In the genomic region with DNA sequence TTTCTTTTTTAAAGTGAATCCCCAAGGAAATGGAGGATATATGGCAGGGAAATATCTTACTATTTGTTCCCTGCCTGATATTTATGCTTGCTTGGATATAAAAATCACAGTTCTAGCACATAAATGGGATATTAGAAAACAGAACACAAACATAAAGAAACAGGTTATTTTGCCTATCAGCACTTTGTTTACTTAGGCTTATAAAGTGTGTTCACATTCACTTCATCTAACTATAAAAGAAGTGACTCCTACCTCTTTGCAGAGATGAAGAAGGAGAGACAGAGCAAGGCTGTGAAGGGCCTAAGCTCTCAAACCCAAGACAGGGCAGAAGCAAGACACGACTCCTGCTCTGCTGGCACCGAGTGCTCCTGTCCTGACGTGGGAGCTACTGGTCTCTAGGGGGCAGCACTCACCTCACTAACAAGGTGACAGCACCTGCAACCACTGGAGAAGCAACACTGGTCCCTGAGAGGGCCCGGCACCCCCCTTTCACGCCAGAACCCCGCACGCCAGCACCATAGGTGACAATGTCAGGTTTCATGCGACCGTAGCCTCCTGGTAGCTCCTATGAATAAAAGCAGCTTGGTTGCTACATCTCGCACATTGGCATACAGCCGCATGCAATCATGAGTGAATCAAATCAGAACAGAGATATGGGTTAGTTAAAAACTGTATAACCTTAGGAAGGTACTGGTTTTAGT, we compare ENCODE assay signal across 8 cellular contexts. TPM values are rescaled to one million over a fixed set of nuclear protein-coding genes. Genes with fewer than 3 reads are reported as not detected.
A peak's percentile ranks its signal among the peaks of the same experiment; 100 is the strongest.
DNase-seq lines count a peak whose midpoint lies in the region; ATAC-seq, FAIRE-seq and TF ChIP-seq lines count a peak whose summit lies in the region.

No MANE protein-coding gene starts in this region.

- H3K4me3 ChIP-seq in kidney (ENCODE audit: low read length in 2 of 2): no peak overlapping the region

- peak; percentile 45 for ATAC-seq in GM21529 (IDR thresholded peaks at IDR 0.05; ENCODE audit: unreplicated experiment)
- no peak for ATAC-seq in HG02981 (IDR thresholded peaks at IDR 0.05; ENCODE audit: unreplicated experiment)

- no peaks in the 10 kb centered on the region for H3K9me3 ChIP-seq in kidney (ENCODE audit: control insufficient read depth in 1 of 2, low read length in 2 of 2)

- in situ Hi-C loops in T47D (cut with HindIII; ENCODE audit: low pct_unique_long_range_greater_than_20kb, low sequenced_read_pairs): no loop called here

- no peak for FAIRE-seq in kidney (lab: Jason Lieb, UNC)

- H3K9ac ChIP-seq in kidney (ENCODE audit: low read length in 2 of 2): no peak overlapping the region

- H3K27ac ChIP-seq in C4-2B (peak overlapping the region; percentile 14; the same call in 1 of the 2 replicates), VCaP (no peak overlapping the region), kidney (ENCODE audit: low read depth in 2 of 2, low read length in 2 of 2) (no peak overlapping the region)

- H3K36me3 ChIP-seq in kidney (ENCODE audit: control insufficient read depth in 1 of 2, insufficient read depth in 2 of 2, low read length in 2 of 2): peaks cover 63 to 64% of the 10 kb centered on the region in 2 donors

- no peaks in the 10 kb centered on the region for H3K4me1 ChIP-seq in kidney (ENCODE audit: control insufficient read depth in 1 of 2, insufficient read depth in 1 of 2, low read depth in 1 of 2, low read length in 2 of 2)

- intact Hi-C loops in kidney (cut with DNase I): no loop called here

- peak; percentile 92 for TF ChIP-seq CTCF in C4-2B (conservative IDR thresholded peaks at IDR 0.05)
- TF ChIP-seq CTCF in VCaP (conservative IDR thresholded peaks at IDR 0.05): peak; percentile 81
- TF ChIP-seq CTCF in kidney (IDR thresholded peaks at IDR 0.05; ENCODE audit: borderline replicate concordance, extremely low read depth, insufficient read depth): peak; percentile 70

- DNase-seq in NCI-H146 treated with DMSO at 0.1 percent for 48 hours (lab: John Stamatoyannopoulos, UW; ENCODE audit: unreplicated experiment) (peak; percentile 16), T47D (ENCODE audit: low read depth in 1 of 2, low spot score in 1 of 2) (peak; percentile 82 to 91), kidney (no peak)
- DNase-seq in stimulated activated CD4-positive, alpha-beta T cell treated with anti-CD3 and anti-CD28 coated beads, TNF-alpha, amount 100 ng/mL, for 1 hour (ENCODE audit: low read depth in 3 of 3, low spot score in 1 of 3): peak; percentile 18 to 34 (median 27)

RNA-seq across cellular contexts. Expression of a gene that starts 32.0 kb away (rescaled TPM):
- 91.7 TPM for total RNA-seq in kidney
- 45.5 TPM for polyA plus RNA-seq in kidney (ENCODE audit: insufficient read depth, low read depth, low replicate concordance)

RNA-seq across cellular contexts. Expression of a gene that starts 42.1 kb away (rescaled TPM):
- total RNA-seq in kidney: not detected
- 0.30 TPM for polyA plus RNA-seq in kidney (ENCODE audit: insufficient read depth, low read depth, low replicate concordance)
